ENCODE assay signal across 17 cellular contexts in the genomic region with DNA sequence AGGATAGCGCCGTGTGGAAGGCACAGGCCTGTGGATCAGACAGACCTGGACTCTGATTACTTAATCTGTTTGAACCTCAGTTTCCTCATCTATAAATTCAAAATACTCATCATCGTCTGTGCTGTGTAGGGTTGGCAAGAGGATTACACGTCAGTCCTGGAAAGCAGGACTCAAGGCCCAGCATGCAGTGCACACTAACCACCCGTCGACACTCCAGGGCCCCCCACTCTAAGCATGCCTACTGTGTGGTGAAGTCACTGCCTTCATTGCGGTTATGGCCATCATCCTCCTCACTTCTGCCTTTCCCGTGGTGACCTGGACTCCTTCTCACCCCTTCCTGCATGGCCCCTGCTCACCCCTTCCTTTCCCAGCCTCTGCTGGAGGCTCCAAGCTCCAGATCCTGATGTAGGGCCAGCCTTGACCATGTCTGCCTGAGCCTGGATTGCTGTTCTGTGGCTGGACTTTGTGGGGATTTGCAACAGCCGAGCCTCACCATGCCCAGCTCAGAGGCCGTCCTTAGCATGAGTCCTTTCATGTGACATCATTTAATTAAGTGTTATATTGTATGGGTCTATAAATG.
A peak's percentile ranks its signal among the peaks of the same experiment; 100 is the strongest.
DNase-seq lines count a peak whose midpoint lies in the region; ATAC-seq and TF ChIP-seq lines count a peak whose summit lies in the region.
"Had no signal": no experiment of that assay in that cellular context is flagged by ENCODE, and none has a peak within 500 bp of the region (broad histone marks: within the 10 kb centered on the region; RNA-seq: fewer than 3 reads in every experiment).

No MANE protein-coding gene starts in this region.

- H3K9ac ChIP-seq in neural progenitor cell (no peak overlapping the region), smooth muscle cell (ENCODE audit: low read depth) (no peak overlapping the region)

- no peak for ATAC-seq in HG03108 (IDR thresholded peaks at IDR 0.05; ENCODE audit: unreplicated experiment)

- 72% methylated on average over 10 of the region's 10 CpGs for WGBS in smooth muscle cell (ENCODE audit: low lambda C conversion rate)

- peaks cover 34% of the 10 kb centered on the region for H3K9me3 Mint-ChIP-seq in endothelial cell (ENCODE audit: unreplicated experiment)
- H3K9me3 Mint-ChIP-seq in neural progenitor cell: peaks cover 25% of the 10 kb centered on the region
- H3K9me3 Mint-ChIP-seq: CD4-positive, CD25-positive, alpha-beta regulatory T cell had no signal

- H3K4me2 ChIP-seq in OCI-LY7 (ENCODE audit: low read length): peak overlapping the region; percentile 79
- H3K4me2 ChIP-seq in neural progenitor cell: no peak overlapping the region
- no peak overlapping the region for H3K4me2 ChIP-seq in smooth muscle cell

- H3K27me3 ChIP-seq in neural progenitor cell (no peaks in the 10 kb centered on the region), smooth muscle cell (ENCODE audit: low read depth) (no peaks in the 10 kb centered on the region)
- H3K27me3 ChIP-seq: BE2C had no signal

- H3K4me3 Mint-ChIP-seq in endothelial cell (ENCODE audit: unreplicated experiment) (no peak overlapping the region), neural progenitor cell (peak overlapping the region; percentile 25)

- CTCF ChIA-PET in OCI-LY7 (lab: Charles Lee; ENCODE audit: unreplicated experiment): interaction anchor here (0.6 to 0.7 kb wide), 2 partner anchors 8 to 417 kb away, joined by 3 read pairs; no protein-coding TSS in a partner anchor

- H3F3A ChIP-seq in neural progenitor cell (ENCODE audit: low read depth) (peaks cover 6% of the 10 kb centered on the region), smooth muscle cell (ENCODE audit: low read depth) (no peaks in the 10 kb centered on the region)

- peaks cover 5% of the 10 kb centered on the region for H3K27me3 Mint-ChIP-seq in endothelial cell (ENCODE audit: unreplicated experiment)
- peaks cover 18% of the 10 kb centered on the region for H3K27me3 Mint-ChIP-seq in neural progenitor cell (ENCODE audit: insufficient read depth, low read depth)
- H3K27me3 Mint-ChIP-seq: CD4-positive, CD25-positive, alpha-beta regulatory T cell had no signal

- no peaks in the 10 kb centered on the region for H3K9me2 ChIP-seq in OCI-LY7 (ENCODE audit: insufficient read depth, low read length)

- intact Hi-C loops in OCI-LY7 (cut with micrococcal nuclease; ENCODE audit: unreplicated experiment): no loop called here

- H3K36me3 ChIP-seq in OCI-LY7 (ENCODE audit: insufficient read depth, low read length): no peaks in the 10 kb centered on the region; the same call in 1 of the 2 replicates
- H3K36me3 ChIP-seq in neural progenitor cell: no peaks in the 10 kb centered on the region
- no peaks in the 10 kb centered on the region for H3K36me3 ChIP-seq in smooth muscle cell (ENCODE audit: low read depth)
- H3K36me3 ChIP-seq: BE2C, HAP-1 had no signal

- DNase-seq in OCI-LY7 (ENCODE audit: low spot score) (no peak), endothelial cell (ENCODE audit: low spot score) (no peak), neural progenitor cell (ENCODE audit: low spot score) (no peak), glomerular visceral epithelial cell (ENCODE audit: extremely low spot score) (no peak), NCI-H2107 (lab: John Stamatoyannopoulos, UW) (no peak), smooth muscle cell (lab: John Stamatoyannopoulos, UW; ENCODE audit: unreplicated experiment) (no peak)
- DNase-seq: ACHN; BE2C; C1 segment of cervical spinal cord; CD4-positive, CD25-positive, alpha-beta regulatory T cell; CD8-positive, alpha-beta memory T cell; COR-L47; DMS 273 treated with DMSO at 0.1 percent for 48 hours; DMS53 had no signal

- H3K4me1 Mint-ChIP-seq in endothelial cell (ENCODE audit: unreplicated experiment): no peaks in the 10 kb centered on the region
- peaks cover 45% of the 10 kb centered on the region for H3K4me1 Mint-ChIP-seq in neural progenitor cell
- H3K4me1 Mint-ChIP-seq: CD4-positive, CD25-positive, alpha-beta regulatory T cell had no signal

- H2AFZ ChIP-seq in OCI-LY7 (ENCODE audit: low read length): no peak overlapping the region
- no peak overlapping the region for H2AFZ ChIP-seq in neural progenitor cell (replicated peaks)
- no peak overlapping the region for H2AFZ ChIP-seq in smooth muscle cell (ENCODE audit: low read depth)

- BruUV-seq in OCI-LY7 (replicated peaks; lab: Mats Ljungman, UMichigan): no TSS peak

- H3K27ac Mint-ChIP-seq in endothelial cell (ENCODE audit: unreplicated experiment) (peak overlapping the region; percentile 18), neural progenitor cell (peak overlapping the region; percentile 44)
- H3K27ac Mint-ChIP-seq: CD4-positive, CD25-positive, alpha-beta regulatory T cell had no signal

- no peaks in the 10 kb centered on the region for H4K20me1 ChIP-seq in OCI-LY7 (ENCODE audit: insufficient read depth, low read length)
- peaks cover 4% of the 10 kb centered on the region for H4K20me1 ChIP-seq in neural progenitor cell (ENCODE audit: low read depth)
- H4K20me1 ChIP-seq in smooth muscle cell (ENCODE audit: low read depth): no peaks in the 10 kb centered on the region

- H3K4me1 ChIP-seq in OCI-LY7 (ENCODE audit: insufficient read depth, low read length, poor library complexity, severe bottlenecking): peaks cover 65% of the 10 kb centered on the region
- peaks cover 12% of the 10 kb centered on the region for H3K4me1 ChIP-seq in neural progenitor cell
- H3K4me1 ChIP-seq in smooth muscle cell (ENCODE audit: low read depth): no peaks in the 10 kb centered on the region
- H3K4me1 ChIP-seq: BE2C, HAP-1 had no signal

- POLR2A ChIA-PET in OCI-LY7 (lab: Charles Lee): interaction anchor here (0.5 to 1.2 kb wide), 3 partner anchors 8 to 152 kb away, joined by 3 to 4 read pairs (median 3); no protein-coding TSS in a partner anchor

- H3K27ac ChIP-seq in OCI-LY7 (ENCODE audit: low read depth, low read length, poor library complexity, severe bottlenecking) (peak overlapping the region; percentile 97), neural progenitor cell (no peak overlapping the region), smooth muscle cell (ENCODE audit: low read depth) (no peak overlapping the region)
- H3K27ac ChIP-seq: HL-60 had no signal

- H3K4me3 ChIP-seq in OCI-LY7 (ENCODE audit: low read depth, low read length, poor library complexity, severe bottlenecking) (no peak overlapping the region), neural progenitor cell (no peak overlapping the region), smooth muscle cell (no peak overlapping the region)
- H3K4me3 ChIP-seq: HAP-1 had no signal

- TF ChIP-seq CTCF in OCI-LY7 (conservative IDR thresholded peaks at IDR 0.05; ENCODE audit: low read length) (no peak), endothelial cell (IDR thresholded peaks at IDR 0.05; ENCODE audit: unreplicated experiment) (no peak), neural progenitor cell (IDR thresholded peaks at IDR 0.05) (no peak), smooth muscle cell (IDR thresholded peaks at IDR 0.05; ENCODE audit: borderline replicate concordance, insufficient read depth, poor library complexity, severe bottlenecking) (no peak)

- H3K79me2 ChIP-seq in OCI-LY7 (ENCODE audit: insufficient read depth, low read depth, low read length): no peaks in the 10 kb centered on the region
- no peaks in the 10 kb centered on the region for H3K79me2 ChIP-seq in neural progenitor cell (ENCODE audit: low read depth)
- H3K79me2 ChIP-seq in smooth muscle cell (ENCODE audit: low read depth): no peaks in the 10 kb centered on the region

- H3K9me3 ChIP-seq in OCI-LY7 (ENCODE audit: low read length) (peaks cover 17% of the 10 kb centered on the region; the same call in 1 of the 2 replicates), neural progenitor cell (ENCODE audit: low read depth) (no peaks in the 10 kb centered on the region), smooth muscle cell (replicated peaks; ENCODE audit: low read depth) (no peaks in the 10 kb centered on the region)
- H3K9me3 ChIP-seq: HAP-1 had no signal

- H3K36me3 Mint-ChIP-seq in endothelial cell (ENCODE audit: low read depth, unreplicated experiment) (peaks cover 11% of the 10 kb centered on the region), neural progenitor cell (peaks cover 2% of the 10 kb centered on the region)
- H3K36me3 Mint-ChIP-seq: CD4-positive, CD25-positive, alpha-beta regulatory T cell had no signal
